ENCODE assay signal across 8 cellular contexts in the genomic region with DNA sequence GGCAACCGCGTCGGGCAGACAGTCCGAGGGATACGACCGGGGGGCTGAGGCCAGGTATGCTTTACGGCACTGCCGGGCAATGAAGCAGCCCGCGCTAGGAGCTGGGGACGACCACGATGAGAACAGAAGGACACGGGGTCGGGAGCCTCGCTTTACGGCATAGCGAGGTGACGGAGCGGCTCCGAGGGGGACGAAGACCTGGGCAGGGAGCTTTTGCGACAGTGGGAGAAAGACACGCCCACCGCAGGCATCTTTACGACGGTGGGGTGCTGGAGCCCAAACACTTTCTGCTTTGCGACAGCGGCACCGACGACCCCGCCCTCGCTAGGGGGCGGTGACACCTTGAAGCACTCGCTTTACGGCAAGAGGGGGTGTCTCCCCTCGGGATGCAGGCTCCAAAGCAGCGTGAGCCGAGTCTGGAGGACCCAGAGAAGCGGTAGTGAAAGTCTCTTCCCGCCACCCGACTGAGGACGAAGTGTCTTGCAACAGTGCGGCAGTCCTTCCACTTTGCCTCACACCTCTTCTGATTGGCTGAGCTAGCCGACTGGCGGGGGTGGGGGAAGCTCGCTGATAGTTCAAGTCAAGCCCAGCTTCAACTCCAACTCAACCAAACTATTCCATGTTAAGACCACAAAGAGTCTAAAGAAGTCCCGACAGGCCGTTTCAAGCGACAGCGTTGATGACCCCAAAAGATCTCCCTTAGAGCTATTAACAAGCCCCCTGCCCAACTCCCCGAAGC. TPM values are rescaled to one million over a fixed set of nuclear protein-coding genes. Genes with fewer than 3 reads are reported as not detected.
DNase-seq lines count a peak whose midpoint lies in the region; ATAC-seq and TF ChIP-seq lines count a peak whose summit lies in the region.

No MANE protein-coding gene starts in this region.

- H3K4ac ChIP-seq in IMR-90 (ENCODE audit: low read depth, low read length) = peak overlapping the region; percentile 53

- H3K18ac ChIP-seq in IMR-90 (ENCODE audit: low read depth, low read length) = peak overlapping the region; percentile 11; the same call in 1 of the 2 replicates

- in situ Hi-C loops in IMR-90 (cut with MboI; ENCODE audit: low sequenced_read_pairs) = loop anchor here (5.0 kb wide), 1 partner anchor 52 kb away; no protein-coding TSS in a partner anchor

- H3K9me1 ChIP-seq in IMR-90 (ENCODE audit: insufficient read depth, low read length) = peaks cover 6% of the 10 kb centered on the region; the same call in 1 of the 2 replicates

- H3K9me3 ChIP-seq in IMR-90 (ENCODE audit: control insufficient read depth, insufficient read depth, low read length) (no peaks in the 10 kb centered on the region), OCI-LY7 (ENCODE audit: low read length) (no peaks in the 10 kb centered on the region)

- ATAC-seq in GM21526 (IDR thresholded peaks at IDR 0.05; ENCODE audit: low FRiP score, unreplicated experiment) = peak; percentile 48
- peak; percentile 83 for ATAC-seq in IMR-90 (ENCODE audit: low read depth)

- H2BK20ac ChIP-seq in IMR-90 (ENCODE audit: low read depth, low read length) = no peak overlapping the region

- no peak overlapping the region for H3K23ac ChIP-seq in IMR-90 (ENCODE audit: low read depth, low read length)

- peak overlapping the region; percentile 76 for H4K91ac ChIP-seq in IMR-90 (ENCODE audit: insufficient read depth, low read depth, low read length)

- no peaks in the 10 kb centered on the region for H3K9me2 ChIP-seq in OCI-LY7 (ENCODE audit: insufficient read depth, low read length)

- no peak overlapping the region for H2BK15ac ChIP-seq in IMR-90 (ENCODE audit: low read depth, low read length)

- WGBS in IMR-90 (ENCODE audit: extremely low coverage in 2 of 2, insufficient read length in 1 of 2), 2 experiments = 0% methylated on average over 10 of the region's 51 CpGs; no CpG with 5 or more reads in 1 of the 2 experiments

- peak overlapping the region; percentile 71 for H2BK120ac ChIP-seq in IMR-90 (ENCODE audit: low read depth, low read length)

- H3K79me2 ChIP-seq in OCI-LY7 (ENCODE audit: insufficient read depth, low read depth, low read length) = peaks cover 19% of the 10 kb centered on the region; the same call in 1 of the 2 replicates

- TF ChIP-seq POLR2A in IMR-90 (IDR thresholded peaks at IDR 0.05; ENCODE audit: low read depth, low read length) = no peak

- H4K8ac ChIP-seq in IMR-90 (ENCODE audit: low read depth in 2 of 2, low read length in 2 of 2) = peak overlapping the region; percentile 11 to 89; a peak in 3 of 4 replicates

- H3K79me1 ChIP-seq in IMR-90 (ENCODE audit: low read depth in 1 of 2, low read length in 2 of 2) = peaks cover 10 to 24% of the 10 kb centered on the region in 2 experiments; a peak in 3 of 4 replicates

- peak overlapping the region; percentile 32 for H4K5ac ChIP-seq in IMR-90 (ENCODE audit: low read depth, low read length)

- H2AFZ ChIP-seq in IMR-90 (replicated peaks; ENCODE audit: low read length, poor library complexity) = peak overlapping the region; percentile 97
- peak overlapping the region; percentile 38; the same call in 1 of the 2 replicates for H2AFZ ChIP-seq in OCI-LY7 (ENCODE audit: low read length)

- TF ChIP-seq CTCF in IMR-90 (conservative IDR thresholded peaks at IDR 0.05; ENCODE audit: low read depth, low read length) (no peak), OCI-LY7 (conservative IDR thresholded peaks at IDR 0.05; ENCODE audit: low read length) (no peak)

- H3K56ac ChIP-seq in IMR-90 (ENCODE audit: extremely low read depth, insufficient read depth, low read length) = peak overlapping the region; percentile 56

- DNase-seq in DMS 273 (lab: John Stamatoyannopoulos, UW; ENCODE audit: unreplicated experiment) (peak; percentile 98), IMR-90 (peak; percentile 99), OCI-LY7 (ENCODE audit: low spot score) (peak; percentile 100), activated T-cell treated with anti-CD3 and anti-CD28 coated beads for 4 hours (peak; percentile 91), epidermal melanocyte (ENCODE audit: insufficient read length, low spot score) (peak; percentile 100), middle frontal gyrus (ENCODE audit: extremely low spot score, low spot score) (peak; percentile 96)
- peak; percentile 89 for DNase-seq in stimulated activated CD8-positive, alpha-beta memory T cell treated with anti-CD3 and anti-CD28 coated beads, Interleukin-2, amount 100 ng/mL, for 1 hour (ENCODE audit: low read depth in 2 of 2)

- H4K20me1 ChIP-seq in IMR-90 (ENCODE audit: insufficient read depth, low read length) (peaks cover 4% of the 10 kb centered on the region; the same call in 1 of the 2 replicates), OCI-LY7 (ENCODE audit: insufficient read depth, low read length) (no peaks in the 10 kb centered on the region)

- TF ChIP-seq RAD21 in IMR-90 (IDR thresholded peaks at IDR 0.05; ENCODE audit: low read length) = no peak

- CTCF ChIA-PET in IMR-90 (lab: Yijun Ruan, JAX) (no interaction called here), OCI-LY7 (lab: Charles Lee; ENCODE audit: unreplicated experiment) (interaction anchor here (0.8 to 1.6 kb wide), 5 partner anchors 8 to 107 kb away, joined by 3 to 6 read pairs (median 4); partner anchors contain the start of gene TMEM102)

- H3K14ac ChIP-seq in IMR-90 (replicated peaks; ENCODE audit: low read depth, low read length) = peak overlapping the region; percentile 61

- H3K4me1 ChIP-seq in IMR-90 (ENCODE audit: control insufficient read depth, insufficient read depth, low read length) (peaks cover 5% of the 10 kb centered on the region; the same call in 1 of the 2 replicates), OCI-LY7 (ENCODE audit: insufficient read depth, low read length, poor library complexity, severe bottlenecking) (peaks cover 42% of the 10 kb centered on the region)

- H2AK9ac ChIP-seq in IMR-90 (replicated peaks; ENCODE audit: low read depth, low read length, poor library complexity) = peak overlapping the region; percentile 91

- BruUV-seq in IMR-90 (replicated peaks; lab: Mats Ljungman, UMichigan) (no TSS peak), OCI-LY7 (replicated peaks; lab: Mats Ljungman, UMichigan) (no TSS peak)

- peak overlapping the region; percentile 88 for H2BK5ac ChIP-seq in IMR-90 (ENCODE audit: low read depth, low read length, poor library complexity, severe bottlenecking)

- peak overlapping the region; percentile 86 for H3K4me3 ChIP-seq in IMR-90 (ENCODE audit: insufficient read depth, low read depth, low read length)
- H3K4me3 ChIP-seq in OCI-LY7 (ENCODE audit: low read depth, low read length, poor library complexity, severe bottlenecking) = peak overlapping the region; percentile 82

- H3K27ac ChIP-seq in IMR-90 (ENCODE audit: insufficient read depth, low read length) (peak overlapping the region; percentile 79), OCI-LY7 (ENCODE audit: low read depth, low read length, poor library complexity, severe bottlenecking) (peak overlapping the region; percentile 96)

- peak overlapping the region; percentile 93 for H3K4me2 ChIP-seq in IMR-90 (ENCODE audit: low read depth, low read length)
- H3K4me2 ChIP-seq in OCI-LY7 (ENCODE audit: low read length) = peak overlapping the region; percentile 98

- dilution Hi-C loops in IMR-90 (cut with HindIII; ENCODE audit: low sequenced_read_pairs, unreplicated experiment) = no loop called here

- intact Hi-C loops in IMR-90 (cut with micrococcal nuclease) = loop anchor here (10.0 kb wide), 1 partner anchor 235 kb away; the partner anchor contains the start of gene SENP3
- intact Hi-C loops in OCI-LY7 (cut with micrococcal nuclease; ENCODE audit: unreplicated experiment) = loop anchor here (1.0 to 5.0 kb wide), 4 partner anchors 22 to 358 kb away; partner anchors contain the start of genes CTDNEP1, EIF5A, TP53 and WRAP53

- H3K36me3 ChIP-seq in IMR-90 (ENCODE audit: control insufficient read depth, insufficient read depth, low read length) (peaks cover 14% of the 10 kb centered on the region), OCI-LY7 (ENCODE audit: insufficient read depth, low read length) (peaks cover 23% of the 10 kb centered on the region)

- POLR2A ChIA-PET in IMR-90 (lab: Charles Lee; ENCODE audit: unreplicated experiment) (no interaction called here), OCI-LY7 (lab: Charles Lee) (interaction anchor here (0.5 to 2.8 kb wide), 17 partner anchors 8 to 1755 kb away, joined by 3 to 12 read pairs (median 4); partner anchors contain the start of genes GPS2 and TMEM256)

- peaks cover 2% of the 10 kb centered on the region for H3K27me3 ChIP-seq in IMR-90 (ENCODE audit: control insufficient read depth, insufficient read depth, low read length)

- peak overlapping the region; percentile 78 for H2AK5ac ChIP-seq in IMR-90 (ENCODE audit: low read depth, low read length)

- H3K9ac ChIP-seq in IMR-90 (ENCODE audit: low read depth, low read length) = peak overlapping the region; percentile 71

RNA-seq across cellular contexts. Expression of gene NEURL4, which starts 0.4 kb away (rescaled TPM):
- total RNA-seq in IMR-90 (2012; rRNA removed) = 8.4 and 9.2 TPM in 2 replicates
- 23.3 and 26.3 TPM in 2 replicates for polyA plus RNA-seq in IMR-90 (2012; rRNA removed)
- 8.2 and 10.6 TPM in 2 replicates for polyA plus RNA-seq in IMR-90 (2012; cell fraction: cytosol; rRNA removed)
- polyA plus RNA-seq in IMR-90 (2012; cell fraction: nucleus; rRNA removed; ENCODE audit: low replicate concordance) = 135 and 269 TPM in 2 replicates
- 30.2 and 34.7 TPM in 2 replicates for total RNA-seq in OCI-LY7 (2014; rRNA removed; shearing (Covaris generic))
- total RNA-seq in OCI-LY7 (2022) = 50.2 and 66.8 TPM in 2 replicates

RNA-seq across cellular contexts. Expression of gene ACAP1, which starts 6.8 kb away (rescaled TPM):
- total RNA-seq in IMR-90 (2012; rRNA removed) = under 0.01 and 0.83 TPM in 2 replicates
- polyA plus RNA-seq in IMR-90 (2012; rRNA removed) = 2.1 and 2.3 TPM in 2 replicates
- 0.23 and 2.6 TPM in 2 replicates for polyA plus RNA-seq in IMR-90 (2012; cell fraction: cytosol; rRNA removed)
- polyA plus RNA-seq in IMR-90 (2012; cell fraction: nucleus; rRNA removed; ENCODE audit: low replicate concordance) = 1.1 and 1.3 TPM in 2 replicates
- total RNA-seq in OCI-LY7 (2014; rRNA removed; shearing (Covaris generic)) = 113 and 117 TPM in 2 replicates
- total RNA-seq in OCI-LY7 (2022) = 256 and 259 TPM in 2 replicates

RNA-seq across cellular contexts. Expression of gene GPS2, which starts 14.4 kb away (rescaled TPM):
- 36.2 and 37.5 TPM in 2 replicates for total RNA-seq in IMR-90 (2012; rRNA removed)
- 47.5 and 50.9 TPM in 2 replicates for polyA plus RNA-seq in IMR-90 (2012; rRNA removed)
- 40.8 and 58.5 TPM in 2 replicates for polyA plus RNA-seq in IMR-90 (2012; cell fraction: cytosol; rRNA removed)
- 122 and 144 TPM in 2 replicates for polyA plus RNA-seq in IMR-90 (2012; cell fraction: nucleus; rRNA removed; ENCODE audit: low replicate concordance)
- 70.4 and 70.5 TPM in 2 replicates for total RNA-seq in OCI-LY7 (2014; rRNA removed; shearing (Covaris generic))
- 75.0 and 80.8 TPM in 2 replicates for total RNA-seq in OCI-LY7 (2022)

RNA-seq across cellular contexts. Expression of gene EIF5A, which starts 22.1 kb away (rescaled TPM):
- total RNA-seq in IMR-90 (2012; rRNA removed) = 718 and 883 TPM in 2 replicates
- 660 and 782 TPM in 2 replicates for polyA plus RNA-seq in IMR-90 (2012; rRNA removed)
- polyA plus RNA-seq in IMR-90 (2012; cell fraction: cytosol; rRNA removed) = 980 and 1,099 TPM in 2 replicates
- 459 and 607 TPM in 2 replicates for polyA plus RNA-seq in IMR-90 (2012; cell fraction: nucleus; rRNA removed; ENCODE audit: low replicate concordance)
- total RNA-seq in OCI-LY7 (2014; rRNA removed; shearing (Covaris generic)) = 491 and 519 TPM in 2 replicates
- 692 and 803 TPM in 2 replicates for total RNA-seq in OCI-LY7 (2022)

RNA-seq across cellular contexts. Expression of gene KCTD11, which starts 22.4 kb away (rescaled TPM):
- 10.6 and 10.8 TPM in 2 replicates for total RNA-seq in IMR-90 (2012; rRNA removed)
- 14.4 and 16.4 TPM in 2 replicates for polyA plus RNA-seq in IMR-90 (2012; rRNA removed)
- 8.7 and 14.4 TPM in 2 replicates for polyA plus RNA-seq in IMR-90 (2012; cell fraction: cytosol; rRNA removed)
- polyA plus RNA-seq in IMR-90 (2012; cell fraction: nucleus; rRNA removed; ENCODE audit: low replicate concordance) = 9.6 and 10.0 TPM in 2 replicates
- 4.1 and 6.0 TPM in 2 replicates for total RNA-seq in OCI-LY7 (2014; rRNA removed; shearing (Covaris generic))
- total RNA-seq in OCI-LY7 (2022) = 7.6 and 8.6 TPM in 2 replicates

Comparison
In these comparisons a context has a peak if more than half of its experiments do, and no peak if none do; other contexts are left out.
1. Peak in every context shown above with its lines: DNase-seq, ATAC-seq, H3K4me3 ChIP-seq and H3K27ac ChIP-seq.
2. RNA of gene ACAP1, which starts 6.8 kb away (total RNA-seq): 113 to 259 TPM in OCI-LY7; under 0.01 to 0.83 TPM in IMR-90; every median in the first group is over 10 times any median in the second.